Comparison of ENCODE assay signal across 8 cellular contexts in the genomic region with DNA sequence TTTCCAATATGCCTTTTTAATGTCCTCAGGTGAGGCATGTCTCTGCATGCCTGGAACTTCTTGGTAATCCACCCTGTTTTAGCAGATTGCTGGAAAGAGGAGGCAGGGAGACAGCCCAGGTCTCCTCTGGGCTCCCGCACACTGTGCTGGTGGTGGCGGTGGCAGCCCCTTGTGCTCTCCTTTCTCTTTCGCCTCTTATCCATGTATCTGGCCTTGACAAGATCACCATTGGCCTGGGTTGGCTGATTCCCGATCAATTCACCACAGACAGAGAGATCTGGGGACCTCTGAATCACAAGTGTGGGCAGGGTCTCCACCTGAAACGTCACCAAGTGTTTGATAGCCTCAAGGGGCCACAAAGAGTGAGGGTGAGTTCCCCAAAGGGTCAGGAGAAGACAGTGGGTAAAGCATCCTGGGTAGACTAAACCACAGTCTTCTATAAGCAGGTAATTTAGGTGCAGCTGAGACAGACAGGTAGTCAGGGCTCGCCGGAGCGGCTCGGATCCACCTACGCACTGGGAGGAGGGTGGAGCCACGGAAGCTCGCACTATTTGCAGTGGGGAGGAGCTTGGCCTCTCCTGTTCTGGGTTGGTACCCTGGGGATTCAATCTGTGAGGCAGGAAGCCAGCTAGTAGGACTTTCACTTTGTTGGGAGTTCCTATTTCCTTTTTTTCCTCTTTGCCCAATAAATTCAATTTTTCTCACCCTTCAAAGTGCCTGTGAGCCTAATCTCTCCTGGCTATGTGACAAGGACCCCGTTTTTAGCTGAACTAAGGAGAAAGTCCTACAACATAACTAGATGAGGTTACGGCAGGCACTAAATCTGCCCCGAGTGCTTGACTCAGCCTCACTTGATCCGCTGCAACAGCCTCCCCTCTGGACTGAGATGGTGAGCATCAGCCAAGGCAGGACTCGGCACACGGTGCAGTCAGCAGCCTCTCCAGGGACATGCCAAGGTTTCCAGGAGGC. TPM values are rescaled to one million over a fixed set of nuclear protein-coding genes. Genes with fewer than 3 reads are reported as not detected.
DNase-seq lines count a peak whose midpoint lies in the region; ATAC-seq and TF ChIP-seq lines count a peak whose summit lies in the region.

No MANE protein-coding gene starts in this region.

- H4K20me1 ChIP-seq in KMS-11 (ENCODE audit: insufficient read depth): no peaks in the 10 kb centered on the region

- H3K9ac ChIP-seq in KMS-11 (no peak overlapping the region), liver (ENCODE audit: low read depth in 1 of 2, low read length in 2 of 2) (peak overlapping the region in 1 of 2 donors; percentile 82)

- H3K9me3 ChIP-seq in liver (ENCODE audit: control insufficient read depth in 4 of 4, low read length in 3 of 4): peaks cover 0 to under 1% (median 0%) of the 10 kb centered on the region in 4 donors

- H3K27ac ChIP-seq in KMS-11 (no peak overlapping the region), liver (ENCODE audit: low read depth in 1 of 2, low read length in 2 of 2) (peak overlapping the region; percentile 28 to 42)

- H3K79me2 ChIP-seq in KMS-11 (ENCODE audit: insufficient read depth, low read depth): no peaks in the 10 kb centered on the region

- H3K4me1 ChIP-seq in KMS-11 (ENCODE audit: low read depth, poor library complexity, severe bottlenecking) (no peaks in the 10 kb centered on the region), liver (ENCODE audit: control insufficient read depth in 4 of 4, insufficient read depth in 4 of 4, low read length in 3 of 4) (peaks cover 0 to 3% (median 0%) of the 10 kb centered on the region in 4 donors)

- no peak overlapping the region for H3K4me3 ChIP-seq in KMS-11 (IDR thresholded peaks at IDR 0.05; ENCODE audit: insufficient read depth, low read depth, low read length)
- H3K4me3 ChIP-seq in cardiac fibroblast (replicated peaks in 1 of 2; ENCODE audit: low read depth in 2 of 2, low read length in 2 of 2): peak overlapping the region; percentile 46 to 52
- peak overlapping the region; percentile 30 to 85 (median 45) for H3K4me3 ChIP-seq in liver (ENCODE audit: low read depth in 1 of 3, low read length in 3 of 3)

- H2AFZ ChIP-seq in KMS-11 (ENCODE audit: low read depth): peak overlapping the region; percentile 42; the same call in 1 of the 2 replicates

- H3K36me3 ChIP-seq in KMS-11 (ENCODE audit: insufficient read depth) (no peaks in the 10 kb centered on the region), liver (ENCODE audit: control insufficient read depth in 4 of 4, insufficient read depth in 3 of 4, low read depth in 1 of 4, low read length in 3 of 4) (no peaks in the 10 kb centered on the region)

- TF ChIP-seq CTCF in KMS-11 (conservative IDR thresholded peaks at IDR 0.05; ENCODE audit: low read depth, low read length) (no peak), cardiac fibroblast (IDR thresholded peaks at IDR 0.05; ENCODE audit: low read depth, low read length) (peak; percentile 12), liver (IDR thresholded peaks at IDR 0.05; ENCODE audit: low read depth, low read length, missing input control) (no peak)

- DNase-seq in ELR (ENCODE audit: low read depth) (peak; percentile 78), SW480 (ENCODE audit: low spot score) (peak; percentile 92), cardiac fibroblast (ENCODE audit: low read depth in 2 of 2) (peak; percentile 86 to 92), NCI-H82 treated with DMSO at 0.1 percent for 48 hours (lab: John Stamatoyannopoulos, UW; ENCODE audit: unreplicated experiment) (no peak)
- peak; percentile 12 to 39 for DNase-seq in stimulated activated CD8-positive, alpha-beta memory T cell treated with anti-CD3 and anti-CD28 coated beads, Interleukin-2, amount 100 ng/mL, for 48 hours (ENCODE audit: low read depth in 2 of 2)

- WGBS in liver: 32% methylated on average over 18 of the region's 18 CpGs

- H3K4me2 ChIP-seq in KMS-11: no peak overlapping the region; the same call in 1 of the 2 replicates

- TF ChIP-seq RAD21 in liver (IDR thresholded peaks at IDR 0.05): no peak

- no peaks in the 10 kb centered on the region for H3K27me3 ChIP-seq in KMS-11 (ENCODE audit: insufficient read depth, low read depth)
- H3K27me3 ChIP-seq in liver (ENCODE audit: control insufficient read depth in 4 of 4, insufficient read depth in 4 of 4, low read length in 3 of 4): peaks cover 0 to 2% (median 0%) of the 10 kb centered on the region in 4 donors

- peak; percentile 96 for ATAC-seq in GM21825 (IDR thresholded peaks at IDR 0.05; ENCODE audit: unreplicated experiment)

TF ChIP-seq in liver, 16 proteins besides CTCF, POLR2A, EP300 and RAD21:
- no peak for TF ChIP-seq JUND (IDR thresholded peaks at IDR 0.05)
- no peak for TF ChIP-seq NR2F2 (IDR thresholded peaks at IDR 0.05)
- TF ChIP-seq, protein P1, sequence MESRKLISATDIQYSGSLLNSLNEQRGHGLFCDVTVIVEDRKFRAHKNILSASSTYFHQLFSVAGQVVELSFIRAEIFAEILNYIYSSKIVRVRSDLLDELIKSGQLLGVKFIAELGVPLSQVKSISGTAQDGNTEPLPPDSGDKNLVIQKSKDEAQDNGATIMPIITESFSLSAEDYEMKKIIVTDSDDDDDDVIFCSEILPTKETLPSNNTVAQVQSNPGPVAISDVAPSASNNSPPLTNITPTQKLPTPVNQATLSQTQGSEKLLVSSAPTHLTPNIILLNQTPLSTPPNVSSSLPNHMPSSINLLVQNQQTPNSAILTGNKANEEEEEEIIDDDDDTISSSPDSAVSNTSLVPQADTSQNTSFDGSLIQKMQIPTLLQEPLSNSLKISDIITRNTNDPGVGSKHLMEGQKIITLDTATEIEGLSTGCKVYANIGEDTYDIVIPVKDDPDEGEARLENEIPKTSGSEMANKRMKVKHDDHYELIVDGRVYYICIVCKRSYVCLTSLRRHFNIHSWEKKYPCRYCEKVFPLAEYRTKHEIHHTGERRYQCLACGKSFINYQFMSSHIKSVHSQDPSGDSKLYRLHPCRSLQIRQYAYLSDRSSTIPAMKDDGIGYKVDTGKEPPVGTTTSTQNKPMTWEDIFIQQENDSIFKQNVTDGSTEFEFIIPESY (IDR thresholded peaks at IDR 0.05): no peak
- peak in 1 of 2 donors; percentile 69 for TF ChIP-seq GABPA (IDR thresholded peaks at IDR 0.05 in 1 of 2, conservative IDR thresholded peaks at IDR 0.05 in 1 of 2)
- TF ChIP-seq FOXA2 (IDR thresholded peaks at IDR 0.05): no peak
- TF ChIP-seq SP1 (IDR thresholded peaks at IDR 0.05): no peak
- TF ChIP-seq TAF1 (conservative IDR thresholded peaks at IDR 0.05): peak; percentile 19
- peak; percentile 78 to 84 for TF ChIP-seq EGR1 (IDR thresholded peaks at IDR 0.05; ENCODE audit: low read depth in 2 of 2)
- peak in 1 of 2 donors; percentile 7 for TF ChIP-seq RXRA (IDR thresholded peaks at IDR 0.05)
- no peak for TF ChIP-seq HNF4G (IDR thresholded peaks at IDR 0.05)
- TF ChIP-seq, protein P2, sequence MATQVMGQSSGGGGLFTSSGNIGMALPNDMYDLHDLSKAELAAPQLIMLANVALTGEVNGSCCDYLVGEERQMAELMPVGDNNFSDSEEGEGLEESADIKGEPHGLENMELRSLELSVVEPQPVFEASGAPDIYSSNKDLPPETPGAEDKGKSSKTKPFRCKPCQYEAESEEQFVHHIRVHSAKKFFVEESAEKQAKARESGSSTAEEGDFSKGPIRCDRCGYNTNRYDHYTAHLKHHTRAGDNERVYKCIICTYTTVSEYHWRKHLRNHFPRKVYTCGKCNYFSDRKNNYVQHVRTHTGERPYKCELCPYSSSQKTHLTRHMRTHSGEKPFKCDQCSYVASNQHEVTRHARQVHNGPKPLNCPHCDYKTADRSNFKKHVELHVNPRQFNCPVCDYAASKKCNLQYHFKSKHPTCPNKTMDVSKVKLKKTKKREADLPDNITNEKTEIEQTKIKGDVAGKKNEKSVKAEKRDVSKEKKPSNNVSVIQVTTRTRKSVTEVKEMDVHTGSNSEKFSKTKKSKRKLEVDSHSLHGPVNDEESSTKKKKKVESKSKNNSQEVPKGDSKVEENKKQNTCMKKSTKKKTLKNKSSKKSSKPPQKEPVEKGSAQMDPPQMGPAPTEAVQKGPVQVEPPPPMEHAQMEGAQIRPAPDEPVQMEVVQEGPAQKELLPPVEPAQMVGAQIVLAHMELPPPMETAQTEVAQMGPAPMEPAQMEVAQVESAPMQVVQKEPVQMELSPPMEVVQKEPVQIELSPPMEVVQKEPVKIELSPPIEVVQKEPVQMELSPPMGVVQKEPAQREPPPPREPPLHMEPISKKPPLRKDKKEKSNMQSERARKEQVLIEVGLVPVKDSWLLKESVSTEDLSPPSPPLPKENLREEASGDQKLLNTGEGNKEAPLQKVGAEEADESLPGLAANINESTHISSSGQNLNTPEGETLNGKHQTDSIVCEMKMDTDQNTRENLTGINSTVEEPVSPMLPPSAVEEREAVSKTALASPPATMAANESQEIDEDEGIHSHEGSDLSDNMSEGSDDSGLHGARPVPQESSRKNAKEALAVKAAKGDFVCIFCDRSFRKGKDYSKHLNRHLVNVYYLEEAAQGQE (IDR thresholded peaks at IDR 0.05): peak; percentile 44

RNA-seq across cellular contexts. Expression of a gene that starts 57.6 kb away (rescaled TPM):
- total RNA-seq in liver: under 1 TPM; 0.08 to 0.19 TPM
- polyA plus RNA-seq in liver: under 1 TPM; 0.08 TPM
